In the genomic region with DNA sequence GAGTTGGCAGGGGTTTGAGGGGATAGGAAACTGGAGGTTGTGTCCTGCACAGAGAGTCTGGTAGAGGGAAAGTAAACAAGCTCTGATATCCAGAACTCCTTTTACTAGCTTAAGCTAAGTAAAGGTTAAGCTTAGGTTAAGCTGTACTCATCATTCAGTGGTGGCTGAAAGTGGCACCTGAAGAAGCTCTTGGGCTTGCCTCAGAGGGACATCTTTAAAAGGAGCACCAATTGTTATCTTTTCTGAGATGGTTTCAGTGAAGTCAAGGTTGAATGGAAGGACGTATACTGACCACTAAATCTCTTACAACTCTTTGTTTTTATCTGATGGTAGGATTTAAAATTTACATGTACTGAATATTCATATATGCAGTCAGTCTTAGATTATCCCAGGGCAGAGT, we compare ENCODE assay signal across 19 cellular contexts. TPM values are rescaled to one million over a fixed set of nuclear protein-coding genes. Genes with fewer than 3 reads are reported as not detected.
"Had no signal": no experiment of that assay in that cellular context is flagged by ENCODE, and none has a peak within 500 bp of the region (broad histone marks: within the 10 kb centered on the region; RNA-seq: fewer than 3 reads in every experiment).

No MANE protein-coding gene starts in this region.

- H3K4me3 ChIP-seq: heart left ventricle, left ventricle myocardium inferior, sigmoid colon, suprapubic skin, upper lobe of left lung had no signal

- ATAC-seq: heart left ventricle; SK-N-SH treated with all-trans-retinoic acid at 6 μM for 48 hours; stimulated activated naive CD8-positive, alpha-beta T cell treated with anti-CD3 and anti-CD28 coated beads, Interleukin-15, Interleukin-2, amounts not matched to agents 100 U/mL and 50 U/mL, for 24 hours had no signal

- H3K9me3 Mint-ChIP-seq: memory B cell; T-helper 1 cell treated with Interleukin-12 subunit alpha and Interleukin-12 subunit beta and Interleukin-4 antibody, amounts not matched to agents 30 μg/mL and 1 μg/mL, for 36 hours had no signal

- H3K36me3 Mint-ChIP-seq: memory B cell had no signal

- H3K27me3 ChIP-seq: heart left ventricle, sigmoid colon, upper lobe of left lung had no signal

- DNase-seq: activated CD4-positive, alpha-beta T cell treated with anti-CD3 and anti-CD28 coated beads, Interleukin-2, amount 50 U/mL, for 48 hours; activated CD4-positive, CD25-positive, alpha-beta regulatory T cell; activated effector memory CD4-positive, alpha-beta T cell treated with anti-CD3 and anti-CD28 coated beads, Interleukin-2, amount 50 U/mL, for 16 hours; foreskin melanocyte; heart left ventricle; islet precursor cell; left ventricle myocardium inferior; sigmoid colon; stimulated activated naive CD8-positive, alpha-beta T cell treated with anti-CD3 and anti-CD28 coated beads, Interleukin-15, Interleukin-2, amounts not matched to agents 100 U/mL and 50 U/mL, for 24 hours; upper lobe of left lung had no signal

- H3K27ac Mint-ChIP-seq: memory B cell; T-helper 1 cell treated with Interleukin-12 subunit alpha and Interleukin-12 subunit beta and Interleukin-4 antibody, amounts not matched to agents 30 μg/mL and 1 μg/mL, for 36 hours had no signal

- H3K27ac ChIP-seq: left ventricle myocardium inferior, sigmoid colon, suprapubic skin had no signal

- H3K4me1 ChIP-seq: sigmoid colon had no signal

- H3K36me3 ChIP-seq: heart left ventricle, left ventricle myocardium inferior, sigmoid colon, suprapubic skin, upper lobe of left lung had no signal

- H3K9me3 ChIP-seq: sigmoid colon, suprapubic skin, upper lobe of left lung had no signal

- H3K4me3 Mint-ChIP-seq: memory B cell had no signal

- FAIRE-seq: astrocyte, colon, TTC549 had no signal

- H3K27me3 Mint-ChIP-seq: memory B cell had no signal

RNA-seq across cellular contexts. Expression of a gene that starts 43.2 kb away (rescaled TPM):
- total RNA-seq: osteocyte had no signal
- polyA plus RNA-seq: neural cell had no signal
